1 cellular context compared by ENCODE assay signal in genomic region chrX:139158256-139158655, GRCh38.
TF ChIP-seq lines count a peak whose summit lies in the region.

No MANE protein-coding gene starts in this region.

TF ChIP-seq in SK-N-SH, 30 proteins besides CTCF, POLR2A, EP300 and RAD21 (continued from another document):
- TF ChIP-seq ZBTB33 (IDR thresholded peaks at IDR 0.05; ENCODE audit: borderline replicate concordance, low read depth), result no peak
